Comparison of ENCODE assay signal across 8 cellular contexts in the genomic region with DNA sequence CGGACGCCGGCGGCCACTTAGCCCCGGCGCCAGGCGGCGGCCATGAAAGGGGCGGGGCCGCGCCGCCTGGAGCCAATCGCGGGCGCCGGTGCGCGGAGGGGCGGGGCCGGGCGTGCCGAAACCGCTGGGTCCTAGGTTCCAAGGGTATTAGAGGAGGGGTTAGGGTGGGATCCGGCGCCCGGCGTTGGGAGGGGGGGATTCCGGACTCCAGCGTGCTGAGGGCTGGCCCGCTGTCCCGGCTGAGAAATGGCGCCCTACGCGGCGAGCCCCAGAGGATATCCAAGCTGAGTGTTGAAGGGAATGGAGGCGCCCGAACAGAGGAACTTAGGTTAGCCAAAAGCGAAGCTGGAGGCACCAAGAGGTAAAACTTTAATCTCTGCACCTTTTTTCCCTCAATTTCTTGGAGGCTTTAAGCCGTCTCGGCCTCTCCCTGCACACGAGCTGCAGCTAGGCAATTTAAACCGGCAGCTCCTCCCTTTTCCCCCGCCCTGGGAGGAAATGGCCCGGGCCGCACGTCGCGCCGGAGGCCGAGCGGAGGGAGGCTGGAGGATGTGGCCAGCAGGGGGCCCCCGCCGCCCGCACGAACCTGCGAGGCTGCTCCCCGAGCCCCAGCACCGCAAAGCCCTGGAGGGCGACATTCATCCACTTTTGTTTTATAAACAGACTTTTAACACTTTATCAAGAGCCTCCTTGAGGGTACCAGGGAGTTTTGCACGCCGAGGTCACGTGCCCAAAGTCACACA. TPM values are rescaled to one million over a fixed set of nuclear protein-coding genes. Genes with fewer than 3 reads are reported as not detected.
DNase-seq lines count a peak whose midpoint lies in the region; ATAC-seq, FAIRE-seq and TF ChIP-seq lines count a peak whose summit lies in the region.

A gene with protein sequence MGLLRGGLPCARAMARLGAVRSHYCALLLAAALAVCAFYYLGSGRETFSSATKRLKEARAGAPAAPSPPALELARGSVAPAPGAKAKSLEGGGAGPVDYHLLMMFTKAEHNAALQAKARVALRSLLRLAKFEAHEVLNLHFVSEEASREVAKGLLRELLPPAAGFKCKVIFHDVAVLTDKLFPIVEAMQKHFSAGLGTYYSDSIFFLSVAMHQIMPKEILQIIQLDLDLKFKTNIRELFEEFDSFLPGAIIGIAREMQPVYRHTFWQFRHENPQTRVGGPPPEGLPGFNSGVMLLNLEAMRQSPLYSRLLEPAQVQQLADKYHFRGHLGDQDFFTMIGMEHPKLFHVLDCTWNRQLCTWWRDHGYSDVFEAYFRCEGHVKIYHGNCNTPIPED (minus strand): TSS at position 44 of the 743 bp plus-strand sequence. CDS start 101 bp downstream, outside the sequence.

- H3K4me3 Mint-ChIP-seq in nephron = peak within 1 kb of the TSS; percentile 89 to 96 (median 96)

- H3K9me3 Mint-ChIP-seq in nephron = no peaks in the 10 kb centered on the region

- peak; percentile 90 for DNase-seq in ELR (ENCODE audit: low read depth)
- DNase-seq in H54 (ENCODE audit: insufficient read length, low spot score) = peak; percentile 92
- no peak for DNase-seq in LNCaP clone FGC (ENCODE audit: low read depth)
- peak; percentile 88 for DNase-seq in RPMI7951 (ENCODE audit: low read depth)
- DNase-seq in activated T-helper 9 cell treated with anti-CD3 and anti-CD28 coated beads, Interleukin-2, amount 50 U/mL, for 16 hours (ENCODE audit: low read depth) = peak; percentile 86
- peak; percentile 89 for DNase-seq in fibroblast of pulmonary artery (ENCODE audit: low read depth)
- peak; percentile 95 for DNase-seq in stimulated activated naive CD8-positive, alpha-beta T cell treated with anti-CD3 and anti-CD28 coated beads, Interleukin-15, Interleukin-2, amounts not matched to agents 100 U/mL and 50 U/mL, for 24 hours

- TF ChIP-seq POLR2A in H54 (IDR thresholded peaks at IDR 0.05; ENCODE audit: low read depth, low read length) = no peak

- peak within 1 kb of the TSS; percentile 41 to 94 (median 92) for H3K27ac Mint-ChIP-seq in nephron

- peaks cover 21% of the 10 kb centered on the region for H3K4me1 Mint-ChIP-seq in nephron

- ATAC-seq in stimulated activated naive CD8-positive, alpha-beta T cell treated with anti-CD3 and anti-CD28 coated beads, Interleukin-15, Interleukin-2, amounts not matched to agents 100 U/mL and 50 U/mL, for 24 hours = peak; percentile 90

- H3K36me3 Mint-ChIP-seq in nephron (ENCODE audit: low read depth) = peaks cover 3% of the 10 kb centered on the region

- TF ChIP-seq CTCF in LNCaP clone FGC (IDR thresholded peaks at IDR 0.05; ENCODE audit: control insufficient read depth, extremely low read depth, insufficient read depth) (peak; percentile 96), fibroblast of pulmonary artery (IDR thresholded peaks at IDR 0.05; ENCODE audit: low read length, missing control alignments) (peak; percentile 58), nephron (IDR thresholded peaks at IDR 0.05; ENCODE audit: unreplicated experiment in 3 of 3) (peak; percentile 97 to 99 (median 98))

- FAIRE-seq in H54 (lab: Jason Lieb, UNC) = peak; percentile 36

- no peaks in the 10 kb centered on the region for H3K27me3 Mint-ChIP-seq in nephron (ENCODE audit: low read depth)

- peak within 1 kb of the TSS; percentile 76 for H3K4me3 ChIP-seq in LNCaP clone FGC (ENCODE audit: low read depth, low read length)
- peak within 1 kb of the TSS; percentile 82 for H3K4me3 ChIP-seq in fibroblast of pulmonary artery (replicated peaks; ENCODE audit: low read depth, low read length)

RNA-seq across cellular contexts. Expression of the gene that starts here (rescaled TPM):
- 24.2 and 24.4 TPM in 2 replicates for total RNA-seq in RPMI7951 (2014; rRNA removed; shearing (Covaris generic))
